In genomic region chr11:17515443-17516176, GRCh38 we compare ENCODE assay signal across 2 cellular contexts.
TF ChIP-seq lines count a peak whose summit lies in the region.

No MANE protein-coding gene starts in this region.

TF ChIP-seq in SK-N-SH treated with all-trans-retinoic acid at 6 μM for 48 hours, 23 proteins besides CTCF, POLR2A, EP300 and RAD21 (continues in another document):
- TF ChIP-seq TCF4 (CRISPR knock-in tag; IDR thresholded peaks at IDR 0.05; ENCODE audit: borderline replicate concordance): peak; percentile 99
- no peak; the same call in 1 of the 2 replicates for TF ChIP-seq ZFP3 (CRISPR knock-in tag; IDR thresholded peaks at IDR 0.05)
- TF ChIP-seq, protein P1, sequence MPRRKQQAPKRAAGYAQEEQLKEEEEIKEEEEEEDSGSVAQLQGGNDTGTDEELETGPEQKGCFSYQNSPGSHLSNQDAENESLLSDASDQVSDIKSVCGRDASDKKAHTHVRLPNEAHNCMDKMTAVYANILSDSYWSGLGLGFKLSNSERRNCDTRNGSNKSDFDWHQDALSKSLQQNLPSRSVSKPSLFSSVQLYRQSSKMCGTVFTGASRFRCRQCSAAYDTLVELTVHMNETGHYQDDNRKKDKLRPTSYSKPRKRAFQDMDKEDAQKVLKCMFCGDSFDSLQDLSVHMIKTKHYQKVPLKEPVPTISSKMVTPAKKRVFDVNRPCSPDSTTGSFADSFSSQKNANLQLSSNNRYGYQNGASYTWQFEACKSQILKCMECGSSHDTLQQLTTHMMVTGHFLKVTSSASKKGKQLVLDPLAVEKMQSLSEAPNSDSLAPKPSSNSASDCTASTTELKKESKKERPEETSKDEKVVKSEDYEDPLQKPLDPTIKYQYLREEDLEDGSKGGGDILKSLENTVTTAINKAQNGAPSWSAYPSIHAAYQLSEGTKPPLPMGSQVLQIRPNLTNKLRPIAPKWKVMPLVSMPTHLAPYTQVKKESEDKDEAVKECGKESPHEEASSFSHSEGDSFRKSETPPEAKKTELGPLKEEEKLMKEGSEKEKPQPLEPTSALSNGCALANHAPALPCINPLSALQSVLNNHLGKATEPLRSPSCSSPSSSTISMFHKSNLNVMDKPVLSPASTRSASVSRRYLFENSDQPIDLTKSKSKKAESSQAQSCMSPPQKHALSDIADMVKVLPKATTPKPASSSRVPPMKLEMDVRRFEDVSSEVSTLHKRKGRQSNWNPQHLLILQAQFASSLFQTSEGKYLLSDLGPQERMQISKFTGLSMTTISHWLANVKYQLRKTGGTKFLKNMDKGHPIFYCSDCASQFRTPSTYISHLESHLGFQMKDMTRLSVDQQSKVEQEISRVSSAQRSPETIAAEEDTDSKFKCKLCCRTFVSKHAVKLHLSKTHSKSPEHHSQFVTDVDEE (CRISPR knock-in tag; IDR thresholded peaks at IDR 0.05): peak; percentile 100
- TF ChIP-seq ZNF8 (CRISPR knock-in tag; IDR thresholded peaks at IDR 0.05): 0 out of 2 replicates have a peak, but pooled peaks have one; percentile 12
- TF ChIP-seq POU6F1 (CRISPR knock-in tag; IDR thresholded peaks at IDR 0.05; ENCODE audit: borderline replicate concordance, low read depth): no peak
- TF ChIP-seq, protein P2, sequence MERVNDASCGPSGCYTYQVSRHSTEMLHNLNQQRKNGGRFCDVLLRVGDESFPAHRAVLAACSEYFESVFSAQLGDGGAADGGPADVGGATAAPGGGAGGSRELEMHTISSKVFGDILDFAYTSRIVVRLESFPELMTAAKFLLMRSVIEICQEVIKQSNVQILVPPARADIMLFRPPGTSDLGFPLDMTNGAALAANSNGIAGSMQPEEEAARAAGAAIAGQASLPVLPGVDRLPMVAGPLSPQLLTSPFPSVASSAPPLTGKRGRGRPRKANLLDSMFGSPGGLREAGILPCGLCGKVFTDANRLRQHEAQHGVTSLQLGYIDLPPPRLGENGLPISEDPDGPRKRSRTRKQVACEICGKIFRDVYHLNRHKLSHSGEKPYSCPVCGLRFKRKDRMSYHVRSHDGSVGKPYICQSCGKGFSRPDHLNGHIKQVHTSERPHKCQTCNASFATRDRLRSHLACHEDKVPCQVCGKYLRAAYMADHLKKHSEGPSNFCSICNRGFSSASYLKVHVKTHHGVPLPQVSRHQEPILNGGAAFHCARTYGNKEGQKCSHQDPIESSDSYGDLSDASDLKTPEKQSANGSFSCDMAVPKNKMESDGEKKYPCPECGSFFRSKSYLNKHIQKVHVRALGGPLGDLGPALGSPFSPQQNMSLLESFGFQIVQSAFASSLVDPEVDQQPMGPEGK (CRISPR knock-in tag; IDR thresholded peaks at IDR 0.05; ENCODE audit: borderline replicate concordance): 0 out of 2 replicates have a peak, but pooled peaks have one; percentile 65
- TF ChIP-seq BACH2 (CRISPR knock-in tag; IDR thresholded peaks at IDR 0.05; ENCODE audit: borderline replicate concordance): peak; percentile 47; the same call in 1 of the 2 replicates
- TF ChIP-seq GLIS3 (CRISPR knock-in tag; IDR thresholded peaks at IDR 0.05): no peak
- TF ChIP-seq CSDC2 (CRISPR knock-in tag; IDR thresholded peaks at IDR 0.05): no peak
- TF ChIP-seq, protein P3, sequence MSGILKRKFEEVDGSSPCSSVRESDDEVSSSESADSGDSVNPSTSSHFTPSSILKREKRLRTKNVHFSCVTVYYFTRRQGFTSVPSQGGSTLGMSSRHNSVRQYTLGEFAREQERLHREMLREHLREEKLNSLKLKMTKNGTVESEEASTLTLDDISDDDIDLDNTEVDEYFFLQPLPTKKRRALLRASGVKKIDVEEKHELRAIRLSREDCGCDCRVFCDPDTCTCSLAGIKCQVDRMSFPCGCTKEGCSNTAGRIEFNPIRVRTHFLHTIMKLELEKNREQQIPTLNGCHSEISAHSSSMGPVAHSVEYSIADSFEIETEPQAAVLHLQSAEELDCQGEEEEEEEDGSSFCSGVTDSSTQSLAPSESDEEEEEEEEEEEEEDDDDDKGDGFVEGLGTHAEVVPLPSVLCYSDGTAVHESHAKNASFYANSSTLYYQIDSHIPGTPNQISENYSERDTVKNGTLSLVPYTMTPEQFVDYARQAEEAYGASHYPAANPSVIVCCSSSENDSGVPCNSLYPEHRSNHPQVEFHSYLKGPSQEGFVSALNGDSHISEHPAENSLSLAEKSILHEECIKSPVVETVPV (CRISPR knock-in tag; IDR thresholded peaks at IDR 0.05): peak; percentile 74; the same call in 1 of the 2 replicates
- no peak for TF ChIP-seq RARB (CRISPR knock-in tag; IDR thresholded peaks at IDR 0.05)
- TF ChIP-seq ESRRG (CRISPR knock-in tag; IDR thresholded peaks at IDR 0.05): peak; percentile 78; the same call in 1 of the 2 replicates
- TF ChIP-seq CREB5 (CRISPR knock-in tag; IDR thresholded peaks at IDR 0.05; ENCODE audit: low read depth): peak; percentile 77; the same call in 1 of the 2 replicates
- TF ChIP-seq SNAI2 (CRISPR knock-in tag; IDR thresholded peaks at IDR 0.05): 0 out of 2 replicates have a peak, but pooled peaks have one; percentile 62
- no peak for TF ChIP-seq ZNF70 (CRISPR knock-in tag; IDR thresholded peaks at IDR 0.05)
- TF ChIP-seq ZC3H10 (CRISPR knock-in tag; IDR thresholded peaks at IDR 0.05): no peak
- TF ChIP-seq ISL1 (CRISPR knock-in tag; IDR thresholded peaks at IDR 0.05): peak; percentile 96
- TF ChIP-seq PPARA (CRISPR knock-in tag; IDR thresholded peaks at IDR 0.05; ENCODE audit: borderline replicate concordance): peak; percentile 53; the same call in 1 of the 2 replicates

TF ChIP-seq in H1, 55 proteins besides CTCF, POLR2A, EP300 and RAD21:
- TF ChIP-seq JUN (IDR thresholded peaks at IDR 0.05; ENCODE audit: low read depth, low read length) (no peak), TBP (IDR thresholded peaks at IDR 0.05; ENCODE audit: low read depth, low read length) (no peak), PHF8 (conservative IDR thresholded peaks at IDR 0.05; ENCODE audit: low read depth, low read length) (no peak), CHD2 (IDR thresholded peaks at IDR 0.05; ENCODE audit: low read length) (no peak), BRCA1 (IDR thresholded peaks at IDR 0.05; ENCODE audit: low read depth, low read length) (no peak), TEAD4 (IDR thresholded peaks at IDR 0.05; ENCODE audit: low read depth, low read length) (no peak), POU5F1 (IDR thresholded peaks at IDR 0.05; ENCODE audit: low read depth, low read length) (no peak), MAFK (IDR thresholded peaks at IDR 0.05; ENCODE audit: low read depth, low read length) (no peak), HDAC2 (IDR thresholded peaks at IDR 0.05; ENCODE audit: borderline replicate concordance in 1 of 2, low read depth in 2 of 2, low read length in 2 of 2) (no peak), EGR1 (IDR thresholded peaks at IDR 0.05; ENCODE audit: borderline replicate concordance, low read depth, low read length) (no peak), GABPA (IDR thresholded peaks at IDR 0.05; ENCODE audit: borderline replicate concordance, insufficient read depth, low read length) (no peak)
